Comparison of ENCODE assay signal across 16 cellular contexts in genomic region chr5:124136609-124137008, GRCh38.
DNase-seq lines count a peak whose midpoint lies in the region; TF ChIP-seq lines count a peak whose summit lies in the region.
"Had no signal": no experiment of that assay in that cellular context is flagged by ENCODE, and none has a peak within 500 bp of the region (broad histone marks: within the 10 kb centered on the region; RNA-seq: fewer than 3 reads in every experiment).

No MANE protein-coding gene starts in this region.

- H3K4me1 ChIP-seq in BE2C (peaks cover 5% of the 10 kb centered on the region), vagina (no peaks in the 10 kb centered on the region)
- H3K4me1 ChIP-seq: A549, Caco-2 had no signal

- H3K27ac ChIP-seq in vagina: no peak overlapping the region
- H3K27ac ChIP-seq: A549 had no signal

- no peaks in the 10 kb centered on the region for H3K27me3 Mint-ChIP-seq in neural crest cell (ENCODE audit: low read depth)

- H3K9me3 ChIP-seq in BE2C: no peaks in the 10 kb centered on the region
- H3K9me3 ChIP-seq in vagina: no peaks in the 10 kb centered on the region
- H3K9me3 ChIP-seq: A549, Caco-2 had no signal

- peaks cover 33% of the 10 kb centered on the region for H3K4me1 Mint-ChIP-seq in neural crest cell
- H3K4me1 Mint-ChIP-seq: CD14-positive monocyte had no signal

- peaks cover 14% of the 10 kb centered on the region for H3K36me3 Mint-ChIP-seq in neural crest cell (ENCODE audit: low read depth)
- H3K36me3 Mint-ChIP-seq: CD14-positive monocyte; CD8-positive, alpha-beta T cell had no signal

- no peak for TF ChIP-seq POLR2A in vagina (IDR thresholded peaks at IDR 0.05)

- CTCF ChIA-PET in HEK293T (lab: Yijun Ruan, JAX): interaction anchor here (0.6 kb wide), 1 partner anchor 466 kb away, joined by 5 read pairs; no protein-coding TSS in a partner anchor

- peaks cover 11% of the 10 kb centered on the region for H3K9me3 Mint-ChIP-seq in neural crest cell

- H3K36me3 ChIP-seq in BE2C: no peaks in the 10 kb centered on the region
- H3K36me3 ChIP-seq in vagina: no peaks in the 10 kb centered on the region

- intact Hi-C loops in vagina (cut with DNase I): no loop called here

- H3K4me3 Mint-ChIP-seq in neural crest cell: no peak overlapping the region
- H3K4me3 Mint-ChIP-seq: CD14-positive monocyte; CD8-positive, alpha-beta T cell had no signal

- H3K27ac Mint-ChIP-seq in neural crest cell (ENCODE audit: unreplicated experiment): peak overlapping the region; percentile 65
- H3K27ac Mint-ChIP-seq: CD14-positive monocyte; CD8-positive, alpha-beta T cell had no signal

- DNase-seq in BE2C: peak; percentile 30
- DNase-seq in DMS 273 treated with DMSO at 0.1 percent for 48 hours (lab: John Stamatoyannopoulos, UW): peak; percentile 62
- DNase-seq in NCI-H69 (lab: John Stamatoyannopoulos, UW): peak; percentile 60
- DNase-seq in neural crest cell (ENCODE audit: low read depth, low spot score): no peak
- DNase-seq in vagina (ENCODE audit: extremely low spot score in 2 of 2): no peak
- DNase-seq in HEK293T (ENCODE audit: extremely low spot score): no peak
- DNase-seq in stimulated activated CD4-positive, alpha-beta T cell treated with anti-CD3 and anti-CD28 coated beads, Interleukin-2, amount 100 ng/mL, for 48 hours: no peak
- DNase-seq: Caco-2; CD8-positive, alpha-beta T cell; DMS153; DMS79 treated with DMSO at 0.1 percent for 48 hours; EL; IMR-90; KBM-7 had no signal

- H3K27me3 ChIP-seq in BE2C (no peaks in the 10 kb centered on the region), vagina (no peaks in the 10 kb centered on the region)

- TF ChIP-seq CTCF in BE2C (IDR thresholded peaks at IDR 0.05; ENCODE audit: low read depth, low read length): no peak
- TF ChIP-seq CTCF in neural crest cell (conservative IDR thresholded peaks at IDR 0.05): no peak
- no peak for TF ChIP-seq CTCF in vagina (IDR thresholded peaks at IDR 0.05)

- no peak overlapping the region for H3K4me3 ChIP-seq in BE2C (ENCODE audit: low read depth, low read length)
- no peak overlapping the region for H3K4me3 ChIP-seq in vagina
- H3K4me3 ChIP-seq: A549 had no signal

- POLR2A ChIA-PET in HEK293T (lab: Yijun Ruan, JAX): no interaction called here

TF ChIP-seq in HEK293T, 16 proteins besides CTCF, POLR2A, EP300 and RAD21:
- TF ChIP-seq ELF4 (IDR thresholded peaks at IDR 0.05): no peak
- TF ChIP-seq ZNF384 (IDR thresholded peaks at IDR 0.05): no peak
- no peak for TF ChIP-seq LEF1 (IDR thresholded peaks at IDR 0.05; ENCODE audit: borderline replicate concordance)
- no peak for TF ChIP-seq FOXM1 (IDR thresholded peaks at IDR 0.05; ENCODE audit: borderline replicate concordance)
- no peak for TF ChIP-seq BHLHE40 (IDR thresholded peaks at IDR 0.05; ENCODE audit: borderline replicate concordance)
- no peak for TF ChIP-seq CTBP1 (IDR thresholded peaks at IDR 0.05; ENCODE audit: borderline replicate concordance)
- TF ChIP-seq NFRKB (IDR thresholded peaks at IDR 0.05): no peak
- TF ChIP-seq FOXA1 (IDR thresholded peaks at IDR 0.05): no peak
TF ChIP-seq in HEK293T: peak in this region for 0.

Comparison
In these comparisons a context has a peak if more than half of its experiments do, and no peak if none do; other contexts are left out.
1. DNase-seq: peak in BE2C (single experiment), DMS 273 treated with DMSO at 0.1 percent for 48 hours (single experiment) and NCI-H69 (single experiment); none in neural crest cell (single experiment), vagina (0 of 2), HEK293T (single experiment) and stimulated activated CD4-positive, alpha-beta T cell treated with anti-CD3 and anti-CD28 coated beads, Interleukin-2, amount 100 ng/mL, for 48 hours (0 of 2).